In the genomic region with DNA sequence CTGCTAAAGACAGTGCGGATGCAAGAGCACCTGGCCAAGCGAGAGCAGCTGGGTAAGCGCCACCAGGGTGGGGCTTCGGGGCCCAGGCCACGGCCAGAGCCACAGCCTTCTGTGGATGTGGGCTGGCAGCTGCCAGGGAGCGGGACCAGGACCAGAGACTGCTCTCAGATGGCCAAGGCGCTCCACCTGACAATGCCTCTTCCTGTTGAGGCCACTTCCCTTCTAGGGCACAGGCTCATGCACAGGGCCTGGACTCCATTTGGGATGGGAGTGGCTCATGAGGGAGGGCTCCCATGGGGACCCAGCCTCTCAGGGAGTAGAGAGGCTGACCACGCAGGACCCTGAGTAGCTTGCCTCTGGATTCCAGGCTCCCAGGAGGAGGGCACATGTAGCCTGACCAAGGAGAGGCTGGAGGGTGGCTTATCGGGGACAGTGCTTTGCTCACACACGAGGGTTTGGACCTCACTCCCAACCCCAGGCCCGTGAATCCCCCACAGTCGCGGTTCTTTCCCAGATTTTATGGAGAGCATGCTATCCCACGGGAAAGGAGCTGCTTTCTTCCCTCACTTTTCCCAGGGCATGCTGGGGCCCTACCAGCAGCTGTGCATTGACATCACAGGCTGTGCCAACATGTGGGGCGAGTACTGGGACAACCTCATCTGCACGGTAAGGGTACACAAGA, we compare ENCODE assay signal across 15 cellular contexts.
"Had no signal": no experiment of that assay in that cellular context is flagged by ENCODE, and none has a peak within 500 bp of the region (broad histone marks: within the 10 kb centered on the region; RNA-seq: fewer than 3 reads in every experiment).

No MANE protein-coding gene starts in this region.

- H3K36me3 ChIP-seq: brain microvascular endothelial cell, SJSA1, upper lobe of right lung had no signal

- ATAC-seq: foreskin keratinocyte, upper lobe of right lung had no signal

- H3K36me3 Mint-ChIP-seq: activated naive CD8-positive, alpha-beta T cell treated with anti-CD3 and anti-CD28 coated beads, Interleukin-2, amount 10 ng/mL, durations not matched to agents 7 days and 5 days had no signal

- H3K4me3 Mint-ChIP-seq: activated naive CD8-positive, alpha-beta T cell treated with anti-CD3 and anti-CD28 coated beads, Interleukin-2, amount 10 ng/mL, durations not matched to agents 7 days and 5 days; stimulated activated naive CD8-positive, alpha-beta T cell treated with anti-CD3 and anti-CD28 coated beads, Interleukin-15, Interleukin-2, amounts not matched to agents 100 ng/mL and 50 ng/mL, for 24 hours; T-helper 2 cell treated with Interferon-gamma antibody and Interleukin-4, amounts not matched to agents 5 μg/mL and 100 μg/mL, for 36 hours had no signal

- H3K9me3 ChIP-seq: SJSA1, testis, upper lobe of right lung had no signal

- H3K4me3 ChIP-seq: SJSA1, testis, upper lobe of right lung had no signal

- H3K4me1 ChIP-seq: foreskin keratinocyte, SJSA1, testis, upper lobe of right lung had no signal

- H3K27ac ChIP-seq: brain microvascular endothelial cell, foreskin keratinocyte, SJSA1, testis, upper lobe of right lung had no signal

- DNase-seq: activated gamma-delta T cell treated with Interleukin-2 at 50 U/mL for 16 hours; activated naive CD8-positive, alpha-beta T cell treated with anti-CD3 and anti-CD28 coated beads, Interleukin-2, amount 10 ng/mL, durations not matched to agents 7 days and 5 days; activated T-cell treated with anti-CD3 and anti-CD28 coated beads, Interleukin-2, amount 50 U/mL, for 48 hours; brain microvascular endothelial cell; effector CD8-positive, alpha-beta T cell; foreskin keratinocyte; kidney glomerular epithelial cell; small intestine; stimulated activated CD4-positive, alpha-beta T cell treated with anti-CD3 and anti-CD28 coated beads, Interleukin-4, amount 100 ng/mL, for 4 hours; stimulated activated CD8-positive, alpha-beta memory T cell treated with anti-CD3 and anti-CD28 coated beads, Interleukin-4, amount 100 ng/mL, for 48 hours; testis; upper lobe of right lung had no signal

- H3K27ac Mint-ChIP-seq: activated naive CD8-positive, alpha-beta T cell treated with anti-CD3 and anti-CD28 coated beads, Interleukin-2, amount 10 ng/mL, durations not matched to agents 7 days and 5 days; stimulated activated naive CD8-positive, alpha-beta T cell treated with anti-CD3 and anti-CD28 coated beads, Interleukin-15, Interleukin-2, amounts not matched to agents 100 ng/mL and 50 ng/mL, for 24 hours; T-helper 2 cell treated with Interferon-gamma antibody and Interleukin-4, amounts not matched to agents 5 μg/mL and 100 μg/mL, for 36 hours had no signal

- H3K9me3 Mint-ChIP-seq: stimulated activated naive CD8-positive, alpha-beta T cell treated with anti-CD3 and anti-CD28 coated beads, Interleukin-15, Interleukin-2, amounts not matched to agents 100 ng/mL and 50 ng/mL, for 24 hours; T-helper 2 cell treated with Interferon-gamma antibody and Interleukin-4, amounts not matched to agents 5 μg/mL and 100 μg/mL, for 36 hours had no signal

- H3K27me3 ChIP-seq: brain microvascular endothelial cell, SJSA1, testis, upper lobe of right lung had no signal

- H3K27me3 Mint-ChIP-seq: activated naive CD8-positive, alpha-beta T cell treated with anti-CD3 and anti-CD28 coated beads, Interleukin-2, amount 10 ng/mL, durations not matched to agents 7 days and 5 days; stimulated activated naive CD8-positive, alpha-beta T cell treated with anti-CD3 and anti-CD28 coated beads, Interleukin-15, Interleukin-2, amounts not matched to agents 100 ng/mL and 50 ng/mL, for 24 hours had no signal
